Comparison of ENCODE assay signal across 10 cellular contexts in the genomic region with DNA sequence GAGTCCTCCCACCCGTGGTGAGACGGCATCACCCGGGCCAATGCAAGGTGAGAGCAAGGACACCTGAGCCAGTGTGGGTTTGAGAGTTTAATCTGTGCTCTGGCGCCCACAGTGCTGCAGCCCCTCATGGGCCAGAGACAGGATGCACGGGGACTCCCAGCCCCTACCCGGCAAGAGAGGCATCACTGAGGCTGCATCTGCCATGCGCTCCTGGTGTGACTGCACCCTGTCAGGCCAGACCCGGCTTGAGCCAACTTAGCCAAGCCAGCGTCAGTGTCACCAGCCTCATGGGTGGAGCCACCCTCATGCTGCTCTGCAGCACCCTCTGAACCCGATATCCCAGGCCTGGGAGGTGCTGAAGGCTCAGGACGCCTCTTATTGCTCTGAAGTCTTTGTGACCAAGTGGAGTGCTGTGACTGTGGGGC. TPM values are rescaled to one million over a fixed set of nuclear protein-coding genes. Genes with fewer than 3 reads are reported as not detected.
DNase-seq lines count a peak whose midpoint lies in the region; ATAC-seq and TF ChIP-seq lines count a peak whose summit lies in the region.
"Had no signal": no experiment of that assay in that cellular context is flagged by ENCODE, and none has a peak within 500 bp of the region (broad histone marks: within the 10 kb centered on the region; RNA-seq: fewer than 3 reads in every experiment).

No MANE protein-coding gene starts in this region.

- TF ChIP-seq POLR2A in thyroid gland (IDR thresholded peaks at IDR 0.05), result no peak

- H3K9ac ChIP-seq in GM23248, result no peak overlapping the region

- no peaks in the 10 kb centered on the region for H3K9me3 ChIP-seq in right atrium auricular region
- H3K9me3 ChIP-seq in thyroid gland, result no peaks in the 10 kb centered on the region
- H3K9me3 ChIP-seq in GM23248 (ENCODE audit: low read depth), result no peaks in the 10 kb centered on the region
- no peaks in the 10 kb centered on the region for H3K9me3 ChIP-seq in hepatocyte (ENCODE audit: low read depth)

- H3F3A ChIP-seq in GM23248 (ENCODE audit: insufficient read depth), result no peaks in the 10 kb centered on the region

- H3K36me3 Mint-ChIP-seq in activated naive CD4-positive, alpha-beta T cell treated with anti-CD3 and anti-CD28 coated beads, Interleukin-2, amount 50 U/mL, for 24 hours, result peaks cover 7% of the 10 kb centered on the region
- peaks cover 22 to 29% of the 10 kb centered on the region in 2 donors for H3K36me3 Mint-ChIP-seq in activated naive CD4-positive, alpha-beta T cell treated with anti-CD3 and anti-CD28 coated beads, Interleukin-2, amount 50 U/mL, for 72 hours
- peaks cover 23% of the 10 kb centered on the region for H3K36me3 Mint-ChIP-seq in activated B cell treated with CpG ODN at 0.5 μM for 24 hours (ENCODE audit: low read depth)

- no peaks in the 10 kb centered on the region for H3K9me2 ChIP-seq in GM23248 (ENCODE audit: insufficient read depth)
- H3K9me2 ChIP-seq in hepatocyte (replicated peaks; ENCODE audit: insufficient read depth), result no peaks in the 10 kb centered on the region

- no peak for ATAC-seq in activated naive CD4-positive, alpha-beta T cell treated with anti-CD3 and anti-CD28 coated beads, Interleukin-2, amount 50 U/mL, for 72 hours
- ATAC-seq in activated B cell treated with CpG ODN at 0.5 μM for 24 hours (ENCODE audit: low read depth), result no peak

- peak overlapping the region; percentile 85 for H3K27ac ChIP-seq in right atrium auricular region
- peak overlapping the region in 2 of 3 donors; percentile 35 to 71 for H3K27ac ChIP-seq in thyroid gland
- H3K27ac ChIP-seq in GM23248, result no peak overlapping the region
- H3K27ac ChIP-seq in hepatocyte, result no peak overlapping the region

- H2AFZ ChIP-seq in GM23248 (no peak overlapping the region), hepatocyte (no peak overlapping the region)

- WGBS in thyroid gland, 2 donors, result 77 to 81% methylated on average over 7 to 11 of the region's 11 CpGs
- WGBS in GM23248 (ENCODE audit: low coverage in 1 of 2, low lambda C conversion rate in 2 of 2, missing lambda C conversion rate in 2 of 2), 2 experiments, result 82 to 84% methylated on average over 11 of the region's 11 CpGs
- 88% methylated on average over 11 of the region's 11 CpGs for WGBS in hepatocyte (ENCODE audit: low lambda C conversion rate, missing lambda C conversion rate)

- TF ChIP-seq CTCF in activated B cell treated with CpG ODN at 0.5 μM for 24 hours (IDR thresholded peaks at IDR 0.05) (no peak), right atrium auricular region (IDR thresholded peaks at IDR 0.05) (no peak), thyroid gland (IDR thresholded peaks at IDR 0.05) (no peak), hepatocyte (IDR thresholded peaks at IDR 0.05; ENCODE audit: poor library complexity) (no peak)

- peak overlapping the region; percentile 36 for H3K4me3 Mint-ChIP-seq in activated naive CD4-positive, alpha-beta T cell treated with anti-CD3 and anti-CD28 coated beads, Interleukin-2, amount 50 U/mL, for 24 hours
- peak overlapping the region; percentile 44 for H3K4me3 Mint-ChIP-seq in activated B cell treated with CpG ODN at 0.5 μM for 24 hours

- in situ Hi-C loops in GM23248 (cut with MboI), result no loop called here

- H3K9me3 Mint-ChIP-seq in activated naive CD4-positive, alpha-beta T cell treated with anti-CD3 and anti-CD28 coated beads, Interleukin-2, amount 50 U/mL, for 24 hours, result no peaks in the 10 kb centered on the region
- no peaks in the 10 kb centered on the region for H3K9me3 Mint-ChIP-seq in activated naive CD4-positive, alpha-beta T cell treated with anti-CD3 and anti-CD28 coated beads, Interleukin-2, amount 50 U/mL, for 72 hours
- no peaks in the 10 kb centered on the region for H3K9me3 Mint-ChIP-seq in activated B cell treated with CpG ODN at 0.5 μM for 24 hours

- H3K27ac Mint-ChIP-seq in activated naive CD4-positive, alpha-beta T cell treated with anti-CD3 and anti-CD28 coated beads, Interleukin-2, amount 50 U/mL, for 24 hours, result peak overlapping the region; percentile 62
- peak overlapping the region in 1 of 2 donors; percentile 27 for H3K27ac Mint-ChIP-seq in activated naive CD4-positive, alpha-beta T cell treated with anti-CD3 and anti-CD28 coated beads, Interleukin-2, amount 50 U/mL, for 72 hours
- H3K27ac Mint-ChIP-seq in activated B cell treated with CpG ODN at 0.5 μM for 24 hours, result no peak overlapping the region

- H3K36me3 ChIP-seq in right atrium auricular region, result peaks cover 29% of the 10 kb centered on the region
- H3K36me3 ChIP-seq in thyroid gland, result peaks cover 17 to 20% of the 10 kb centered on the region in 2 donors
- no peaks in the 10 kb centered on the region for H3K36me3 ChIP-seq in GM23248 (ENCODE audit: low read depth)
- H3K36me3 ChIP-seq in hepatocyte (replicated peaks; ENCODE audit: insufficient read depth, low read depth), result no peaks in the 10 kb centered on the region

- no peak overlapping the region for H3K4me2 ChIP-seq in GM23248 (ENCODE audit: unreplicated experiment)
- H3K4me2 ChIP-seq in hepatocyte, result no peak overlapping the region

- H3K27me3 ChIP-seq in right atrium auricular region (no peaks in the 10 kb centered on the region), thyroid gland (no peaks in the 10 kb centered on the region), GM23248 (replicated peaks; ENCODE audit: insufficient read depth) (no peaks in the 10 kb centered on the region), hepatocyte (no peaks in the 10 kb centered on the region)

- no peaks in the 10 kb centered on the region for H3K27me3 Mint-ChIP-seq in activated naive CD4-positive, alpha-beta T cell treated with anti-CD3 and anti-CD28 coated beads, Interleukin-2, amount 50 U/mL, for 24 hours
- no peaks in the 10 kb centered on the region for H3K27me3 Mint-ChIP-seq in activated B cell treated with CpG ODN at 0.5 μM for 24 hours

- intact Hi-C loops in activated B cell treated with CpG ODN at 0.5 μM for 24 hours (cut with micrococcal nuclease) (no loop called here), thyroid gland (cut with DNase I) (no loop called here)

- H4K20me1 ChIP-seq in GM23248 (ENCODE audit: insufficient read depth) (no peaks in the 10 kb centered on the region), hepatocyte (ENCODE audit: insufficient read depth, poor library complexity, severe bottlenecking) (peaks cover 8% of the 10 kb centered on the region)

- DNase-seq in activated naive CD4-positive, alpha-beta T cell treated with anti-CD3 and anti-CD28 coated beads, Interleukin-2, amount 50 U/mL, for 72 hours (ENCODE audit: low spot score in 2 of 2), result no peak
- DNase-seq in activated B cell treated with CpG ODN at 0.5 μM for 24 hours (no peak), right atrium auricular region (ENCODE audit: low spot score) (no peak), thyroid gland (no peak), GM23248 (no peak), hepatocyte (ENCODE audit: low spot score) (no peak), NOMO-1 treated with DMSO at 0.1 percent for 48 hours (lab: John Stamatoyannopoulos, UW; ENCODE audit: unreplicated experiment) (no peak)
- DNase-seq: Kasumi-1, NCI-H510A had no signal

- CTCF ChIA-PET in activated B cell treated with CpG ODN at 0.5 μM for 24 hours (lab: Charles Lee), result no interaction called here

- POLR2A ChIA-PET in activated B cell treated with CpG ODN at 0.5 μM for 24 hours (lab: Charles Lee), result interaction anchor here (0.7 kb wide), 1 partner anchor 13 kb away, joined by 3 read pairs; no protein-coding TSS in a partner anchor

- peaks cover 28% of the 10 kb centered on the region for H3K79me2 ChIP-seq in GM23248 (ENCODE audit: insufficient read depth)
- H3K79me2 ChIP-seq in hepatocyte, result peaks cover 18% of the 10 kb centered on the region

- peaks cover 0 to 32% of the 10 kb centered on the region in 2 donors for H3K4me1 ChIP-seq in right atrium auricular region
- H3K4me1 ChIP-seq in thyroid gland, result peaks cover 21 to 28% of the 10 kb centered on the region in 2 donors
- H3K4me1 ChIP-seq in GM23248 (ENCODE audit: insufficient read depth), result peaks cover 10% of the 10 kb centered on the region; the same call in 1 of the 2 replicates
- peaks cover 8% of the 10 kb centered on the region for H3K4me1 ChIP-seq in hepatocyte (ENCODE audit: insufficient read depth)

- H3K4me1 Mint-ChIP-seq in activated naive CD4-positive, alpha-beta T cell treated with anti-CD3 and anti-CD28 coated beads, Interleukin-2, amount 50 U/mL, for 24 hours, result peaks cover 24% of the 10 kb centered on the region
- peaks cover 18% of the 10 kb centered on the region for H3K4me1 Mint-ChIP-seq in activated B cell treated with CpG ODN at 0.5 μM for 24 hours

- H3K4me3 ChIP-seq in right atrium auricular region, result no peak overlapping the region
- no peak overlapping the region for H3K4me3 ChIP-seq in thyroid gland (replicated peaks in 1 of 3)
- H3K4me3 ChIP-seq in GM23248, result no peak overlapping the region
- no peak overlapping the region for H3K4me3 ChIP-seq in hepatocyte

RNA-seq across cellular contexts. Expression of a gene that starts 1.3 kb away (rescaled TPM):
- total RNA-seq in activated naive CD4-positive, alpha-beta T cell treated with anti-CD3 and anti-CD28 coated beads, Interleukin-2, amount 50 U/mL, for 72 hours, result 10 to 100 TPM in 1 of 2 donors, 1 to 10 TPM in 1; 6.3 to 10.3 TPM
- total RNA-seq in activated B cell treated with CpG ODN at 0.5 μM for 24 hours (4.9 and 5.1 TPM in 2 replicates), right atrium auricular region (1 to 10 TPM; 1.2 to 1.6 TPM), thyroid gland (10 to 100 TPM in 2 of 4 donors, 1 to 10 TPM in 2; 3.8 to 44.6 (median 12.0) TPM), hepatocyte (3.3 and 9.9 TPM in 2 replicates)
- 2.1 and 2.9 TPM in 2 replicates for total RNA-seq in GM23248 (2014; rRNA removed; shearing (Covaris generic))
- polyA plus RNA-seq in GM23248 (2016; fragmentation: Nextera tagmentation; extraction: Ambion mirVana) (0.22 and 0.56 TPM in 2 replicates), hepatocyte (6.2 and 14.8 TPM in 2 replicates)

RNA-seq across cellular contexts. Expression of a gene that starts 2.7 kb away (rescaled TPM):
- total RNA-seq in activated naive CD4-positive, alpha-beta T cell treated with anti-CD3 and anti-CD28 coated beads, Interleukin-2, amount 50 U/mL, for 72 hours, result 10 to 100 TPM; 15.1 to 20.9 TPM
- total RNA-seq in activated B cell treated with CpG ODN at 0.5 μM for 24 hours (9.9 and 10.4 TPM in 2 replicates), right atrium auricular region (10 to 100 TPM; 15.5 to 17.7 TPM), thyroid gland (10 to 100 TPM; 13.4 to 44.0 (median 28.8) TPM), hepatocyte (20.6 and 24.8 TPM in 2 replicates)
- 21.4 and 25.5 TPM in 2 replicates for total RNA-seq in GM23248 (2014; rRNA removed; shearing (Covaris generic))
- polyA plus RNA-seq in GM23248 (2016; fragmentation: Nextera tagmentation; extraction: Ambion mirVana) (10.1 TPM in 2 replicates), hepatocyte (34.2 and 38.0 TPM in 2 replicates)

RNA-seq across cellular contexts. Expression of a gene that starts 6.7 kb away (rescaled TPM):
- total RNA-seq in activated naive CD4-positive, alpha-beta T cell treated with anti-CD3 and anti-CD28 coated beads, Interleukin-2, amount 50 U/mL, for 72 hours, result 10 to 100 TPM; 49.5 to 52.2 TPM
- total RNA-seq in activated B cell treated with CpG ODN at 0.5 μM for 24 hours (35.7 and 38.7 TPM in 2 replicates), right atrium auricular region (10 to 100 TPM; 35.6 to 45.0 TPM), thyroid gland (10 to 100 TPM; 61.0 to 95.6 (median 63.1) TPM), hepatocyte (28.3 and 52.4 TPM in 2 replicates)
- 58.6 and 62.9 TPM in 2 replicates for total RNA-seq in GM23248 (2014; rRNA removed; shearing (Covaris generic))
- polyA plus RNA-seq in GM23248 (2016; fragmentation: Nextera tagmentation; extraction: Ambion mirVana) (46.5 and 54.6 TPM in 2 replicates), hepatocyte (87.3 and 88.3 TPM in 2 replicates)

RNA-seq across cellular contexts. Expression of a gene that starts 11.5 kb away (rescaled TPM):
- 10 to 100 TPM; 19.0 to 22.5 TPM for total RNA-seq in activated naive CD4-positive, alpha-beta T cell treated with anti-CD3 and anti-CD28 coated beads, Interleukin-2, amount 50 U/mL, for 72 hours
- total RNA-seq in activated B cell treated with CpG ODN at 0.5 μM for 24 hours (29.9 and 31.3 TPM in 2 replicates), right atrium auricular region (10 to 100 TPM; 10.0 to 16.7 TPM), thyroid gland (10 to 100 TPM; 35.3 to 55.7 (median 41.3) TPM), hepatocyte (18.1 and 19.7 TPM in 2 replicates)
- total RNA-seq in GM23248 (2014; rRNA removed; shearing (Covaris generic)), result 32.7 and 41.5 TPM in 2 replicates
- polyA plus RNA-seq in GM23248 (2016; fragmentation: Nextera tagmentation; extraction: Ambion mirVana) (13.5 and 15.5 TPM in 2 replicates), hepatocyte (15.5 and 28.4 TPM in 2 replicates)

RNA-seq across cellular contexts. Expression of a gene that starts 15.5 kb away (rescaled TPM):
- total RNA-seq in activated naive CD4-positive, alpha-beta T cell treated with anti-CD3 and anti-CD28 coated beads, Interleukin-2, amount 50 U/mL, for 72 hours, result 10 to 100 TPM in 1 of 2 donors, under 1 TPM in 1; 0.77 to 11.3 TPM
- not detected in 2 replicates for total RNA-seq in activated B cell treated with CpG ODN at 0.5 μM for 24 hours
- total RNA-seq in right atrium auricular region, result 1 to 10 TPM; 3.5 to 4.3 TPM
- total RNA-seq in thyroid gland, result 1 to 10 TPM in 1 of 4 donors, under 1 TPM in 3; 0.13 to 1.2 (median 0.40) TPM
- under 0.01 TPM in 1 of 2 replicates, not detected in the other for total RNA-seq in GM23248 (2014; rRNA removed; shearing (Covaris generic))
- polyA plus RNA-seq in GM23248 (2016; fragmentation: Nextera tagmentation; extraction: Ambion mirVana), result not detected in 2 replicates
- total RNA-seq in hepatocyte, result 0.47 and 0.80 TPM in 2 replicates
- 1.7 TPM in 2 replicates for polyA plus RNA-seq in hepatocyte

Comparison
In these comparisons a context has a peak if more than half of its experiments do, and no peak if none do; other contexts are left out.
1. H3K27ac ChIP-seq: peak in right atrium auricular region (2 of 2) and thyroid gland (2 of 3); none in GM23248 (single experiment) and hepatocyte (single experiment).